In the genomic region with DNA sequence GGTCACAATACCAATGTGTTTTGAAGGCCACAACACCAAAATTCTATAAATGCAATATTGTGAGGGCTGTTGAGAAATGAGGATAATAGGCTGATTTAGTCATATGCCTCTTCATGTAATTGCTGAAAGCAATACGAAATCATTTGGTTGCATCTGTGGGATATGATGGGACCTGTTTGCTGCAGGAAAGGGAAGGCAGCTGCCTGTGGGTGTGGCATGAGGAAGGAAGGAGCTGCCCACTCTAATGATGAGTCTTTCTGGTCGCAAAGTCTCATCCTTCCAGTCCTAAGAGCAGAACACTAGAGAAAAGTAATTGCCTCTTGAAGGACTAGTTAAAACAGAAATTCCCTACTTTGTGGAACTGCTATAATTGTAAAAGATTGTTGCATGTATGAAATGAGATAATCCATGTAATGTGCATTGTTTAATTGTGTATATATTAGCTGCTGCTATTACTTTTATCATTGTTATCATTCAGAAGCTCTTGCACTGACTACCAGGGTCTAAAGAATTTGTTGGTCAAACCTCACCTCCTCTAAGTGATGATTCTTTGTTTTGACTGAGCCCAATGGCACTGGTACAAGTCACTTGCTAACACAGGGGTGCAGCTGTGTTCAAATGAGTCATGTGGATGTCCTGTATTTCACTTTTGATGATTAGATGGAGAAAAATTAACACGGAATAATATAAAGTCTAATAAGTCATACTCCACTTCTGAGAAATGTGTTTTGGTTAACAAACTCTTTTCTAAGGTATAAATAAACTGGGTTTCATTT, we compare ENCODE assay signal across 15 cellular contexts.
DNase-seq lines count a peak whose midpoint lies in the region; ATAC-seq and TF ChIP-seq lines count a peak whose summit lies in the region.
"Had no signal": no experiment of that assay in that cellular context is flagged by ENCODE, and none has a peak within 500 bp of the region (broad histone marks: within the 10 kb centered on the region; RNA-seq: fewer than 3 reads in every experiment).

No MANE protein-coding gene starts in this region.

- TF ChIP-seq CTCF in RWPE2 (IDR thresholded peaks at IDR 0.05; ENCODE audit: poor library complexity, severe bottlenecking) (no peak), esophagus squamous epithelium (IDR thresholded peaks at IDR 0.05) (no peak), dorsolateral prefrontal cortex (IDR thresholded peaks at IDR 0.05 in 54 of 56, conservative IDR thresholded peaks at IDR 0.05 in 2 of 56; ENCODE audit: low read depth in 1 of 56, partially characterized antibody in 56 of 56) (no peak)

- H3K9me3 ChIP-seq in GM23248 (ENCODE audit: low read depth), result no peaks in the 10 kb centered on the region
- H3K9me3 ChIP-seq in RWPE2 (ENCODE audit: severe bottlenecking), result no peaks in the 10 kb centered on the region
- no peaks in the 10 kb centered on the region for H3K9me3 ChIP-seq in esophagus squamous epithelium
- H3K9me3 ChIP-seq in stomach smooth muscle (ENCODE audit: control insufficient read depth in 2 of 2, low read length in 2 of 2), result no peaks in the 10 kb centered on the region
- H3K9me3 ChIP-seq: adrenal gland, psoas muscle had no signal

- in situ Hi-C loops in GM23248 (cut with MboI), result no loop called here

- peak overlapping the region; percentile 0 for H3K4me2 ChIP-seq in GM23248 (ENCODE audit: unreplicated experiment)

- ATAC-seq in RWPE2 (ENCODE audit: low read depth), result peak; percentile 69
- ATAC-seq: activated CD8-positive, alpha-beta T cell treated with anti-CD3 and anti-CD28 coated beads, Interleukin-2, amount 10 ng/mL, durations not matched to agents 7 days and 5 days; activated T-helper 17 cell treated with anti-CD3 and anti-CD28 coated beads, Interleukin-2, amount 50 U/mL, for 72 hours; psoas muscle had no signal

- H3K79me2 ChIP-seq in GM23248 (ENCODE audit: insufficient read depth), result no peaks in the 10 kb centered on the region

- TF ChIP-seq POLR2A in esophagus squamous epithelium (IDR thresholded peaks at IDR 0.05), result no peak

- H4K20me1 ChIP-seq in GM23248 (ENCODE audit: insufficient read depth), result no peaks in the 10 kb centered on the region

- H3K4me3 ChIP-seq in GM23248 (no peak overlapping the region), RWPE2 (ENCODE audit: severe bottlenecking) (no peak overlapping the region), esophagus squamous epithelium (no peak overlapping the region), stomach smooth muscle (ENCODE audit: low read length in 2 of 2) (no peak overlapping the region), dorsolateral prefrontal cortex (no peak overlapping the region)
- H3K4me3 ChIP-seq: adrenal gland, psoas muscle had no signal

- peaks cover 16% of the 10 kb centered on the region for H3K4me1 ChIP-seq in GM23248 (ENCODE audit: insufficient read depth)
- H3K4me1 ChIP-seq in RWPE2 (ENCODE audit: insufficient read depth, poor library complexity, severe bottlenecking), result peaks cover 45% of the 10 kb centered on the region
- peaks cover 0 to 26% (median 0%) of the 10 kb centered on the region in 3 donors for H3K4me1 ChIP-seq in esophagus squamous epithelium
- H3K4me1 ChIP-seq in stomach smooth muscle (ENCODE audit: control insufficient read depth, insufficient read depth, low read length), result peaks cover 5% of the 10 kb centered on the region
- H3K4me1 ChIP-seq: adrenal gland, psoas muscle had no signal

- H2AFZ ChIP-seq in GM23248, result no peak overlapping the region

- H3K27ac ChIP-seq in GM23248 (no peak overlapping the region), RWPE2 (ENCODE audit: poor library complexity, severe bottlenecking) (peak overlapping the region; percentile 32), esophagus squamous epithelium (peak overlapping the region in 3 of 4 donors; percentile 50 to 61 (median 59)), stomach smooth muscle (ENCODE audit: low read length) (peak overlapping the region; percentile 12), dorsolateral prefrontal cortex (no peak overlapping the region)
- H3K27ac ChIP-seq: adrenal gland, psoas muscle had no signal

- 61 to 68% methylated on average over 3 of the region's 3 CpGs for WGBS in GM23248 (ENCODE audit: low coverage in 1 of 2, low lambda C conversion rate in 2 of 2, missing lambda C conversion rate in 2 of 2), 2 experiments
- 31 to 33% methylated on average over 3 of the region's 3 CpGs for WGBS in esophagus squamous epithelium, 2 donors

- intact Hi-C loops in esophagus squamous epithelium (cut with DNase I), result no loop called here
- intact Hi-C loops in dorsolateral prefrontal cortex (cut with DNase I), result no loop called here

- H3K9ac ChIP-seq in GM23248 (no peak overlapping the region), stomach smooth muscle (ENCODE audit: low read length in 2 of 2) (no peak overlapping the region)

- no peaks in the 10 kb centered on the region for H3K9me2 ChIP-seq in GM23248 (ENCODE audit: insufficient read depth)

- H3F3A ChIP-seq in GM23248 (ENCODE audit: insufficient read depth), result peaks cover 13% of the 10 kb centered on the region

- DNase-seq in GM23248 (peak; percentile 44), RWPE2 (ENCODE audit: low spot score) (no peak), esophagus squamous epithelium (lab: John Stamatoyannopoulos, UW) (no peak), dorsolateral prefrontal cortex (no peak), superior temporal gyrus (ENCODE audit: extremely low spot score) (no peak)
- no peak for DNase-seq in effector CD8-positive, alpha-beta T cell (lab: John Stamatoyannopoulos, UW)
- DNase-seq: activated CD8-positive, alpha-beta T cell treated with anti-CD3 and anti-CD28 coated beads, Interleukin-2, amount 10 ng/mL, durations not matched to agents 7 days and 5 days; DMS153; H9; NCI-H2029 treated with DMSO at 0.1 percent for 48 hours; NCI-H526 treated with DMSO at 0.1 percent for 48 hours had no signal

- H3K36me3 ChIP-seq in GM23248 (ENCODE audit: low read depth) (no peaks in the 10 kb centered on the region), RWPE2 (ENCODE audit: low read depth) (no peaks in the 10 kb centered on the region), esophagus squamous epithelium (no peaks in the 10 kb centered on the region), stomach smooth muscle (ENCODE audit: control insufficient read depth in 2 of 2, insufficient read depth in 2 of 2, low read length in 2 of 2) (no peaks in the 10 kb centered on the region)
- H3K36me3 ChIP-seq: adrenal gland had no signal

- H3K27me3 ChIP-seq in GM23248 (replicated peaks; ENCODE audit: insufficient read depth) (no peaks in the 10 kb centered on the region), RWPE2 (ENCODE audit: insufficient read depth, poor library complexity, severe bottlenecking) (no peaks in the 10 kb centered on the region), esophagus squamous epithelium (no peaks in the 10 kb centered on the region), stomach smooth muscle (ENCODE audit: control insufficient read depth in 1 of 2, insufficient read depth in 2 of 2, low read length in 2 of 2) (no peaks in the 10 kb centered on the region), dorsolateral prefrontal cortex (peaks cover 0 to 4% (median 0%) of the 10 kb centered on the region in 45 donors)
- H3K27me3 ChIP-seq: adrenal gland had no signal

Comparison
In these comparisons a context has a peak if more than half of its experiments do, and no peak if none do; other contexts are left out.
1. H3K27ac ChIP-seq: peak in RWPE2 (single experiment), esophagus squamous epithelium (3 of 4) and stomach smooth muscle (single experiment); none in GM23248 (single experiment) and dorsolateral prefrontal cortex (0 of 59).